8 cellular contexts compared by ENCODE assay signal in the genomic region with DNA sequence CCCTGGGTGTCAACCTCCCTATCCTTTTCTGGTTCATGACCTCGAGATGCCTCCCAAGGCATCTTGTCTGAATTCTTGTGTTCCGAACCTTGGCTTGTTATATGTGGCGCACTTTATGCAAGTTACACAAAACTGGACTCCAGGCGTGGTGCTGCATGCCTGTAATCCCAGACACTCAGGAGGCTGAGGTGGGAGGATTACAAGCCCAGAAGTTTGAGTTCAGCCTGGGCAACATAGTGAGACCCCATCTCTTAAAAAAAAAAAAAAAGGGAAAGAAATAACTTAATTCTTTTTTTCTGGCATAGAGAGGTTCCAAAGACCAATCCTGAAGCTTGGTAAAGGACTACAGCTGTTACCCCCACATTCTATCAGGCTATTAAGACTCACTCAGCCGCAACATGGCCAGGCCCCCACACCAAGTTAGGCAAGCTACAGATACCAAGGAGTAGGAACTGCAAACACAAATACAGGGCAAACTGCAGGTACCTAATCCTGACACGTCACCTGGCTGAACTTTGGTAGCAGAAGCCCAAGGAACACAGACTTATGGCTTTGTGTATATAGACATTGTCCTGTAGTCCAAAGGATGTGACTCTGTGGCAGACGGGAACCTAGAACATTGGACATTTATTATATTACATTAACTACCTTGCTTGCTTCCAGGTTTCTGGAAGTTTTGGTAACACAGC. TPM values are rescaled to one million over a fixed set of nuclear protein-coding genes. Genes with fewer than 3 reads are reported as not detected.
DNase-seq lines count a peak whose midpoint lies in the region; ATAC-seq and TF ChIP-seq lines count a peak whose summit lies in the region.

No MANE protein-coding gene starts in this region.

- peak overlapping the region; percentile 90 to 99 (median 96) for H3K4me3 Mint-ChIP-seq in naive B cell

- peak overlapping the region in 5 of 6 donors; percentile 97 to 100 (median 99) for H3K27ac Mint-ChIP-seq in naive B cell

- peaks cover 71% of the 10 kb centered on the region for H3K4me1 ChIP-seq in Karpas-422 (ENCODE audit: low read length)

- H3K27me3 ChIP-seq in AG04450 (ENCODE audit: control insufficient read depth, insufficient read depth, low read length) (no peaks in the 10 kb centered on the region), Karpas-422 (ENCODE audit: low read length) (no peaks in the 10 kb centered on the region)

- H3K36me3 ChIP-seq in Karpas-422 (ENCODE audit: insufficient read depth, low read length) = peaks cover 15% of the 10 kb centered on the region

- peak overlapping the region; percentile 87 for H3K4me2 ChIP-seq in Karpas-422 (ENCODE audit: low read depth, low read length, poor library complexity, severe bottlenecking)

- peaks cover 0 to 4% (median 0%) of the 10 kb centered on the region in 3 donors for H3K27me3 Mint-ChIP-seq in naive B cell

- H2AFZ ChIP-seq in Karpas-422 (ENCODE audit: low read length) = no peak overlapping the region

- POLR2A ChIA-PET in AG04450 (lab: Yijun Ruan, JAX) = no interaction called here

- peak overlapping the region; percentile 98 for H3K9ac ChIP-seq in Karpas-422 (ENCODE audit: low read length)

- H3K9me2 ChIP-seq in Karpas-422 (replicated peaks; ENCODE audit: insufficient read depth, low read length) = no peaks in the 10 kb centered on the region

- DNase-seq in AG04450 (ENCODE audit: low read depth, low spot score) (no peak), Karpas-422 (no peak), naive B cell (no peak), NCI-H526 treated with DMSO at 0.1 percent for 48 hours (lab: John Stamatoyannopoulos, UW) (no peak), OCI-M2 (lab: John Stamatoyannopoulos, UW; ENCODE audit: unreplicated experiment) (no peak)

- peaks cover 56 to 90% (median 84%) of the 10 kb centered on the region in 3 donors for H3K4me1 Mint-ChIP-seq in naive B cell

- no peaks in the 10 kb centered on the region; the same call in 1 of the 2 replicates for H4K20me1 ChIP-seq in Karpas-422 (ENCODE audit: insufficient read depth, low read depth, low read length)

- CTCF ChIA-PET in AG04450 (lab: Charles Lee) = interaction anchor here (0.9 to 3.6 kb wide), 6 partner anchors 12 to 114 kb away, joined by 3 to 23 read pairs (median 4); no protein-coding TSS in a partner anchor

- peaks cover 32% of the 10 kb centered on the region for H3K79me2 ChIP-seq in Karpas-422 (ENCODE audit: low read length)

- H3K4me3 ChIP-seq in AG04450 (ENCODE audit: low read depth, low read length) = peak overlapping the region; percentile 94
- peak overlapping the region; percentile 95 for H3K4me3 ChIP-seq in Karpas-422 (ENCODE audit: low read length)

- peaks cover 0 to 19% (median 7%) of the 10 kb centered on the region in 7 donors for H3K9me3 Mint-ChIP-seq in naive B cell

- TF ChIP-seq CTCF in AG04450 (IDR thresholded peaks at IDR 0.05; ENCODE audit: low read depth, low read length) = no peak

- no peak for ATAC-seq in naive B cell (ENCODE audit: low read depth in 2 of 2)
- ATAC-seq in HG02938 (IDR thresholded peaks at IDR 0.05; ENCODE audit: unreplicated experiment) = no peak
- ATAC-seq in GM21717 (IDR thresholded peaks at IDR 0.05; ENCODE audit: unreplicated experiment) = no peak

- peak overlapping the region; percentile 63 for H3K27ac ChIP-seq in AG04450 (ENCODE audit: low read depth, low read length)
- H3K27ac ChIP-seq in Karpas-422 (ENCODE audit: low read length) = peak overlapping the region; percentile 76
- peak overlapping the region; percentile 10 for H3K27ac ChIP-seq in cingulate gyrus (ENCODE audit: low read depth, low read length)

- no peaks in the 10 kb centered on the region; the same call in 1 of the 2 replicates for H3K9me3 ChIP-seq in AG04450 (ENCODE audit: control insufficient read depth, insufficient read depth, low read length)
- H3K9me3 ChIP-seq in Karpas-422 (ENCODE audit: low read length) = no peaks in the 10 kb centered on the region

- H3K36me3 Mint-ChIP-seq in naive B cell = peaks cover 10 to 13% of the 10 kb centered on the region in 2 donors

RNA-seq across cellular contexts. Expression of gene C11orf24, which starts 1.3 kb away (rescaled TPM):
- 39.1 and 58.9 TPM in 2 replicates for polyA plus RNA-seq in AG04450 (2011; rRNA removed)
- 49.1 and 66.9 TPM in 2 replicates for polyA minus RNA-seq in AG04450 (2011; rRNA and poly(A)+ RNA removed)
- total RNA-seq in Karpas-422 (2014; rRNA removed; shearing (Covaris generic); ENCODE audit: low replicate concordance) = 25.4 and 37.4 TPM in 2 replicates
- 10 to 100 TPM; 22.2 to 67.0 (median 42.5) TPM for polyA plus RNA-seq in naive B cell (ENCODE audit: low read depth in 6 of 6)

RNA-seq across cellular contexts. Expression of gene LRP5, which starts 41.9 kb away (rescaled TPM):
- polyA plus RNA-seq in AG04450 (2011; rRNA removed) (4.9 and 8.0 TPM in 2 replicates), naive B cell (ENCODE audit: low read depth in 6 of 6) (under 1 TPM in 5 of 6 donors, not detected in 1; 0.04 to 0.88 (median 0.56) TPM)
- polyA minus RNA-seq in AG04450 (2011; rRNA and poly(A)+ RNA removed) = 11.1 and 15.4 TPM in 2 replicates
- total RNA-seq in Karpas-422 (2014; rRNA removed; shearing (Covaris generic); ENCODE audit: low replicate concordance) = 0.04 and 0.07 TPM in 2 replicates

RNA-seq across cellular contexts. Expression of gene KMT5B, which starts 57.4 kb away (rescaled TPM):
- 14.7 and 17.2 TPM in 2 replicates for polyA plus RNA-seq in AG04450 (2011; rRNA removed)
- polyA minus RNA-seq in AG04450 (2011; rRNA and poly(A)+ RNA removed) = 10.1 and 19.4 TPM in 2 replicates
- 20.9 and 21.2 TPM in 2 replicates for total RNA-seq in Karpas-422 (2014; rRNA removed; shearing (Covaris generic); ENCODE audit: low replicate concordance)
- polyA plus RNA-seq in naive B cell (ENCODE audit: low read depth in 6 of 6) = 10 to 100 TPM; 34.7 to 67.8 (median 46.3) TPM

Comparison
In these comparisons a context has a peak if more than half of its experiments do, and no peak if none do; other contexts are left out.
1. H3K27ac ChIP-seq: peak in every context shown above with its lines; median percentile 76 in Karpas-422; 63 in AG04450; 10 in cingulate gyrus.